In the genomic region with DNA sequence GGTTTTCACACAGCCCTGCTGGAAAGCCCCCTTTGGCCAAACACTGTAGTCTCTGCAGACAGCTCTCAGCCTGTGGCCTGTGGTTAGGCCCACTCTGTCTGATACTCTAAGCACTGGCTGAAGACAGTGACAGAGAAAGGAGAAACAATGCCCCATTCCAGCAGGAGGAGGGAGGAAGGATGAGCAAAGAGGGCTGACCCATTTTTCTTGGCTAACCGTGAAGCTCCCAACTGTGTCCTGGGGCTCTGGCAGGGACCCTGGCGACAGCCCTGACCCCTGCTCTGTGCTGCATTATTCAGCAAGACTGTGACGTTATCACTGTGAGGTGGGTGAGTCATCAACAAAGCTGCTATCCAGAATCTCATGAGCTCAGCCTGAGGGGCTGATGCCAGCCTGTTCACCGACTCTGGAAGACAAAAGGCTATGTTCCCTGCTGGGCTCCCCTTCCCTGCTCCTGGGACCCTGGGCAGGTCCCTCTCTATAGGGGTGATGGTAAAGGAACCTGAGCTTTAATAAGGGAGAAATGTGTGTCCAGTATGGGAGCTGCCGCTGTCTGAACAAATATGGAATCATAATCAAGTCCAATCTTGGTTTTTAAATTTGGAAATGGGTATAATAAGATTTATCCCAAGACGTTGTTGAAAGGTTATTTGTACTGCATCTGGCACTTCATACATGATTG, we compare ENCODE assay signal across 1 cellular context.
A peak's percentile ranks its signal among the peaks of the same experiment; 100 is the strongest.
TF ChIP-seq lines count a peak whose summit lies in the region.

No MANE protein-coding gene starts in this region.

TF ChIP-seq in HEK293, 187 proteins besides CTCF, POLR2A, EP300 and RAD21 (continued from another document and continues in another):
- TF ChIP-seq ZNF488 (tag by site-specific recombination; IDR thresholded peaks at IDR 0.05) (no peak), ZNF37A (tag by site-specific recombination; IDR thresholded peaks at IDR 0.05) (no peak), ZNF658 (tag by site-specific recombination; IDR thresholded peaks at IDR 0.05) (no peak), WT1 (tag by site-specific recombination; IDR thresholded peaks at IDR 0.05) (no peak), ZSCAN16 (tag by site-specific recombination; IDR thresholded peaks at IDR 0.05) (no peak), ZNF2 (tag by site-specific recombination; IDR thresholded peaks at IDR 0.05) (no peak), GLI4 (tag by site-specific recombination; IDR thresholded peaks at IDR 0.05) (no peak), ZNF76 (tag by site-specific recombination; IDR thresholded peaks at IDR 0.05; ENCODE audit: borderline replicate concordance, low read depth) (no peak), ZNF837 (tag by site-specific recombination; IDR thresholded peaks at IDR 0.05) (no peak), ZNF548 (tag by site-specific recombination; IDR thresholded peaks at IDR 0.05) (no peak), ZNF521 (tag by site-specific recombination; IDR thresholded peaks at IDR 0.05) (no peak), ZSCAN5A (tag by site-specific recombination; IDR thresholded peaks at IDR 0.05) (no peak), ZNF221 (tag by site-specific recombination; IDR thresholded peaks at IDR 0.05; ENCODE audit: borderline replicate concordance) (no peak), ZBTB1 (tag by site-specific recombination; IDR thresholded peaks at IDR 0.05) (no peak), ZNF48 (tag by site-specific recombination; IDR thresholded peaks at IDR 0.05) (no peak), ZNF19 (tag by site-specific recombination; IDR thresholded peaks at IDR 0.05; ENCODE audit: low read depth) (no peak), GLI2 (tag by site-specific recombination; IDR thresholded peaks at IDR 0.05; ENCODE audit: borderline replicate concordance, low read depth) (no peak), ZBTB20 (tag by site-specific recombination; IDR thresholded peaks at IDR 0.05) (peak; percentile 68), ZNF324 (tag by site-specific recombination; IDR thresholded peaks at IDR 0.05) (0 out of 2 replicates have a peak, but pooled peaks have one; percentile 53), HOXD13 (CRISPR knock-in tag; IDR thresholded peaks at IDR 0.05; ENCODE audit: borderline replicate concordance) (no peak), ZNF768 (tag by site-specific recombination; IDR thresholded peaks at IDR 0.05) (no peak), ZNF394 (tag by site-specific recombination; IDR thresholded peaks at IDR 0.05; ENCODE audit: borderline replicate concordance) (peak; percentile 63; the same call in 1 of the 2 replicates), ZNF596 (tag by site-specific recombination; IDR thresholded peaks at IDR 0.05) (no peak), ZFHX2 (tag by site-specific recombination; conservative IDR thresholded peaks at IDR 0.05) (no peak), ZNF302 (tag by site-specific recombination; IDR thresholded peaks at IDR 0.05; ENCODE audit: low read depth) (no peak), ZNF776 (tag by site-specific recombination; IDR thresholded peaks at IDR 0.05; ENCODE audit: borderline replicate concordance) (no peak), MEIS1 (CRISPR knock-in tag; IDR thresholded peaks at IDR 0.05; ENCODE audit: borderline replicate concordance) (no peak), ZNF335 (tag by site-specific recombination; conservative IDR thresholded peaks at IDR 0.05) (peak; percentile 73; the same call in 1 of the 2 replicates), ZNF571 (tag by site-specific recombination; IDR thresholded peaks at IDR 0.05) (no peak), ZNF133 (tag by site-specific recombination; IDR thresholded peaks at IDR 0.05) (no peak), ZNF211 (tag by site-specific recombination; IDR thresholded peaks at IDR 0.05; ENCODE audit: low read depth) (no peak), ZNF830 (tag by site-specific recombination; IDR thresholded peaks at IDR 0.05; ENCODE audit: low read depth) (no peak), ZNF341 (tag by site-specific recombination; IDR thresholded peaks at IDR 0.05; ENCODE audit: low read depth) (no peak), ZNF600 (tag by site-specific recombination; IDR thresholded peaks at IDR 0.05) (peak; percentile 94), ZNF146 (tag by site-specific recombination; IDR thresholded peaks at IDR 0.05) (no peak), ZBTB6 (tag by site-specific recombination; IDR thresholded peaks at IDR 0.05) (no peak), ZNF747 (tag by site-specific recombination; IDR thresholded peaks at IDR 0.05) (no peak), ZNF629 (tag by site-specific recombination; IDR thresholded peaks at IDR 0.05) (peak; percentile 97), ZNF416 (tag by site-specific recombination; IDR thresholded peaks at IDR 0.05) (no peak), ZNF701 (tag by site-specific recombination; IDR thresholded peaks at IDR 0.05) (peak; percentile 81; the same call in 1 of the 2 replicates), ZBTB48 (tag by site-specific recombination; IDR thresholded peaks at IDR 0.05) (peak; percentile 97), IKZF3 (tag by site-specific recombination; IDR thresholded peaks at IDR 0.05) (0 out of 2 replicates have a peak, but pooled peaks have one; percentile 23), PRDM4 (tag by site-specific recombination; IDR thresholded peaks at IDR 0.05) (no peak), ZNF184 (tag by site-specific recombination; IDR thresholded peaks at IDR 0.05) (peak; percentile 93), ZFP41 (tag by site-specific recombination; IDR thresholded peaks at IDR 0.05; ENCODE audit: borderline replicate concordance) (no peak), PRDM1 (tag by site-specific recombination; IDR thresholded peaks at IDR 0.05) (no peak; the same call in 1 of the 2 replicates)
- TF ChIP-seq, protein P1, sequence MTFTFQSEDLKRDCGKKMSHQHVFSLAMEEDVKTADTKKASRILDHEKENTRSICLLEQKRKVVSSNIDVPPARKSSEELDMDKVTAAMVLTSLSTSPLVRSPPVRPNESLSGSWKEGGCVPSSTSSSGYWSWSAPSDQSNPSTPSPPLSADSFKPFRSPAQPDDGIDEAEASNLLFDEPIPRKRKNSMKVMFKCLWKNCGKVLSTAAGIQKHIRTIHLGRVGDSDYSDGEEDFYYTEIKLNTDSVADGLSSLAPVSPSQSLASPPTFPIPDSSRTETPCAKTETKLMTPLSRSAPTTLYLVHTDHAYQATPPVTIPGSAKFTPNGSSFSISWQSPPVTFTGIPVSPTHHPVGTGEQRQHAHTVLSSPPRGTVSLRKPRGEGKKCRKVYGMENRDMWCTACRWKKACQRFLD (tag by site-specific recombination; IDR thresholded peaks at IDR 0.05) = no peak
- TF ChIP-seq, protein P2, sequence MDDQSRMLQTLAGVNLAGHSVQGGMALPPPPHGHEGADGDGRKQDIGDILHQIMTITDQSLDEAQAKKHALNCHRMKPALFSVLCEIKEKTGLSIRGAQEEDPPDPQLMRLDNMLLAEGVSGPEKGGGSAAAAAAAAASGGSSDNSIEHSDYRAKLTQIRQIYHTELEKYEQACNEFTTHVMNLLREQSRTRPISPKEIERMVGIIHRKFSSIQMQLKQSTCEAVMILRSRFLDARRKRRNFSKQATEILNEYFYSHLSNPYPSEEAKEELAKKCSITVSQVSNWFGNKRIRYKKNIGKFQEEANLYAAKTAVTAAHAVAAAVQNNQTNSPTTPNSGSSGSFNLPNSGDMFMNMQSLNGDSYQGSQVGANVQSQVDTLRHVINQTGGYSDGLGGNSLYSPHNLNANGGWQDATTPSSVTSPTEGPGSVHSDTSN (CRISPR knock-in tag; IDR thresholded peaks at IDR 0.05) = no peak
- TF ChIP-seq, protein P3, sequence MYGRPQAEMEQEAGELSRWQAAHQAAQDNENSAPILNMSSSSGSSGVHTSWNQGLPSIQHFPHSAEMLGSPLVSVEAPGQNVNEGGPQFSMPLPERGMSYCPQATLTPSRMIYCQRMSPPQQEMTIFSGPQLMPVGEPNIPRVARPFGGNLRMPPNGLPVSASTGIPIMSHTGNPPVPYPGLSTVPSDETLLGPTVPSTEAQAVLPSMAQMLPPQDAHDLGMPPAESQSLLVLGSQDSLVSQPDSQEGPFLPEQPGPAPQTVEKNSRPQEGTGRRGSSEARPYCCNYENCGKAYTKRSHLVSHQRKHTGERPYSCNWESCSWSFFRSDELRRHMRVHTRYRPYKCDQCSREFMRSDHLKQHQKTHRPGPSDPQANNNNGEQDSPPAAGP (tag by site-specific recombination; IDR thresholded peaks at IDR 0.05) = no peak
- TF ChIP-seq, protein P4, sequence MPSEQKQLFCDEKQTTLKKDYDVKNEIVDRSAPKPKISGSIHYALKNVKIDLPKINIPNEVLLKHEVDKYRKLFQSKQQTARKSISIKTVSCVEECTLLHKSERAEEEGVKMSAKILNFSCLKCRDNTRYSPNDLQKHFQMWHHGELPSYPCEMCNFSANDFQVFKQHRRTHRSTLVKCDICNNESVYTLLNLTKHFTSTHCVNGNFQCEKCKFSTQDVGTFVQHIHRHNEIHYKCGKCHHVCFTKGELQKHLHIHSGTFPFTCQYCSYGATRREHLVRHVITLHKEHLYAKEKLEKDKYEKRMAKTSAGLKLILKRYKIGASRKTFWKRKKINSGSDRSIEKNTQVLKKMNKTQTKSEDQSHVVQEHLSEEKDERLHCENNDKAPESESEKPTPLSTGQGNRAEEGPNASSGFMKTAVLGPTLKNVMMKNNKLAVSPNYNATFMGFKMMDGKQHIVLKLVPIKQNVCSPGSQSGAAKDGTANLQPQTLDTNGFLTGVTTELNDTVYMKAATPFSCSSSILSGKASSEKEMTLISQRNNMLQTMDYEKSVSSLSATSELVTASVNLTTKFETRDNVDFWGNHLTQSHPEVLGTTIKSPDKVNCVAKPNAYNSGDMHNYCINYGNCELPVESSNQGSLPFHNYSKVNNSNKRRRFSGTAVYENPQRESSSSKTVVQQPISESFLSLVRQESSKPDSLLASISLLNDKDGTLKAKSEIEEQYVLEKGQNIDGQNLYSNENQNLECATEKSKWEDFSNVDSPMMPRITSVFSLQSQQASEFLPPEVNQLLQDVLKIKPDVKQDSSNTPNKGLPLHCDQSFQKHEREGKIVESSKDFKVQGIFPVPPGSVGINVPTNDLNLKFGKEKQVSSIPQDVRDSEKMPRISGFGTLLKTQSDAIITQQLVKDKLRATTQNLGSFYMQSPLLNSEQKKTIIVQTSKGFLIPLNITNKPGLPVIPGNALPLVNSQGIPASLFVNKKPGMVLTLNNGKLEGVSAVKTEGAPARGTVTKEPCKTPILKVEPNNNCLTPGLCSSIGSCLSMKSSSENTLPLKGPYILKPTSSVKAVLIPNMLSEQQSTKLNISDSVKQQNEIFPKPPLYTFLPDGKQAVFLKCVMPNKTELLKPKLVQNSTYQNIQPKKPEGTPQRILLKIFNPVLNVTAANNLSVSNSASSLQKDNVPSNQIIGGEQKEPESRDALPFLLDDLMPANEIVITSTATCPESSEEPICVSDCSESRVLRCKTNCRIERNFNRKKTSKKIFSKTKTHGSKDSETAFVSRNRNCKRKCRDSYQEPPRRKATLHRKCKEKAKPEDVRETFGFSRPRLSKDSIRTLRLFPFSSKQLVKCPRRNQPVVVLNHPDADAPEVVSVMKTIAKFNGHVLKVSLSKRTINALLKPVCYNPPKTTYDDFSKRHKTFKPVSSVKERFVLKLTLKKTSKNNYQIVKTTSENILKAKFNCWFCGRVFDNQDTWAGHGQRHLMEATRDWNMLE (tag by site-specific recombination; conservative IDR thresholded peaks at IDR 0.05; ENCODE audit: low read depth) = peak; percentile 24; the same call in 1 of the 2 replicates
- TF ChIP-seq, protein P5, sequence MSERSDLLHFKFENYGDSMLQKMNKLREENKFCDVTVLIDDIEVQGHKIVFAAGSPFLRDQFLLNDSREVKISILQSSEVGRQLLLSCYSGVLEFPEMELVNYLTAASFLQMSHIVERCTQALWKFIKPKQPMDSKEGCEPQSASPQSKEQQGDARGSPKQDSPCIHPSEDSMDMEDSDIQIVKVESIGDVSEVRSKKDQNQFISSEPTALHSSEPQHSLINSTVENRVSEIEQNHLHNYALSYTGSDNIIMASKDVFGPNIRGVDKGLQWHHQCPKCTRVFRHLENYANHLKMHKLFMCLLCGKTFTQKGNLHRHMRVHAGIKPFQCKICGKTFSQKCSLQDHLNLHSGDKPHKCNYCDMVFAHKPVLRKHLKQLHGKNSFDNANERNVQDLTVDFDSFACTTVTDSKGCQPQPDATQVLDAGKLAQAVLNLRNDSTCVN (tag by site-specific recombination; optimal IDR thresholded peaks at IDR 0.05) = no peak
